Comparison of ENCODE assay signal across 1 cellular context in the genomic region with DNA sequence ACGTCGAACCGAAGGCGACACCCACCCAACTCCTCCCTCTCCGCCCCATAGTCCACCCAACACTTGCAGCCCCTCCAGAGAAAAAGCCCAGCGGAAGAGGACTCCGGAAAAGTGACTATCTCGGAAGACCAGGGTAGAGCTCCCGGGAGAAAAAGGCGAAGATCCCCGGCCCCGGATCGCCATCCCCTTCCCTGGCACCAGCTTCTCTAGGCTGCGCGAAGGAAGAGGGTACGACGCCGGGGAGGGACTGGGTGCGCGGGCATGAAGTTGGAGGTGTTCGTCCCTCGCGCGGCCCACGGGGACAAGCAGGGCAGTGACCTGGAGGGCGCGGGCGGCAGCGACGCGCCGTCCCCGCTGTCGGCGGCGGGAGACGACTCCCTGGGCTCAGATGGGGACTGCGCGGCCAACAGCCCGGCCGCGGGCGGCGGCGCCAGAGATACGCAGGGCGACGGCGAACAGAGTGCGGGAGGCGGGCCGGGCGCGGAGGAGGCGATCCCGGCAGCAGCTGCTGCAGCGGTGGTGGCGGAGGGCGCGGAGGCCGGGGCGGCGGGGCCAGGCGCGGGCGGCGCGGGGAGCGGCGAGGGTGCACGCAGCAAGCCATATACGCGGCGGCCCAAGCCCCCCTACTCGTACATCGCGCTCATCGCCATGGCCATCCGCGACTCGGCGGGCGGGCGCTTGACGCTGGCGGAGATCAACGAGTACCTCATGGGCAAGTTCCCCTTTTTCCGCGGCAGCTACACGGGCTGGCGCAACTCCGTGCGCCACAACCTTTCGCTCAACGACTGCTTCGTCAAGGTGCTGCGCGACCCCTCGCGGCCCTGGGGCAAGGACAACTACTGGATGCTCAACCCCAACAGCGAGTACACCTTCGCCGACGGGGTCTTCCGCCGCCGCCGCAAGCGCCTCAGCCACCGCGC.
TF ChIP-seq lines count a peak whose summit lies in the region.

No MANE protein-coding gene starts in this region.

TF ChIP-seq in HEK293, 187 proteins besides CTCF, POLR2A, EP300 and RAD21 (continued from another document):
- TF ChIP-seq ZNF114 (tag by site-specific recombination; IDR thresholded peaks at IDR 0.05) (no peak), SP3 (tag by site-specific recombination; IDR thresholded peaks at IDR 0.05) (peak; percentile 37), IKZF3 (tag by site-specific recombination; IDR thresholded peaks at IDR 0.05) (0 out of 2 replicates have a peak, but pooled peaks have one; percentile 5), ZBTB17 (tag by site-specific recombination; IDR thresholded peaks at IDR 0.05) (peak; percentile 44; the same call in 1 of the 2 replicates), ZNF521 (tag by site-specific recombination; IDR thresholded peaks at IDR 0.05) (no peak), ZBTB20 (tag by site-specific recombination; IDR thresholded peaks at IDR 0.05) (peak; percentile 45; the same call in 1 of the 2 replicates), HOXC10 (CRISPR knock-in tag; IDR thresholded peaks at IDR 0.05) (0 out of 2 replicates have a peak, but pooled peaks have one; percentile 50), ZNF645 (tag by site-specific recombination; IDR thresholded peaks at IDR 0.05) (peak; percentile 66; the same call in 1 of the 2 replicates), ZEB2 (tag by site-specific recombination; IDR thresholded peaks at IDR 0.05) (peak; percentile 1), ZNF302 (tag by site-specific recombination; IDR thresholded peaks at IDR 0.05; ENCODE audit: low read depth) (no peak), ZXDB (tag by site-specific recombination; IDR thresholded peaks at IDR 0.05) (no peak), ZNF335 (tag by site-specific recombination; conservative IDR thresholded peaks at IDR 0.05) (peak; percentile 47), KLF8 (tag by site-specific recombination; IDR thresholded peaks at IDR 0.05) (peak; percentile 32; the same call in 1 of the 2 replicates), ZBTB48 (tag by site-specific recombination; IDR thresholded peaks at IDR 0.05) (0 out of 2 replicates have a peak, but pooled peaks have one; percentile 15)
- TF ChIP-seq, protein P1, sequence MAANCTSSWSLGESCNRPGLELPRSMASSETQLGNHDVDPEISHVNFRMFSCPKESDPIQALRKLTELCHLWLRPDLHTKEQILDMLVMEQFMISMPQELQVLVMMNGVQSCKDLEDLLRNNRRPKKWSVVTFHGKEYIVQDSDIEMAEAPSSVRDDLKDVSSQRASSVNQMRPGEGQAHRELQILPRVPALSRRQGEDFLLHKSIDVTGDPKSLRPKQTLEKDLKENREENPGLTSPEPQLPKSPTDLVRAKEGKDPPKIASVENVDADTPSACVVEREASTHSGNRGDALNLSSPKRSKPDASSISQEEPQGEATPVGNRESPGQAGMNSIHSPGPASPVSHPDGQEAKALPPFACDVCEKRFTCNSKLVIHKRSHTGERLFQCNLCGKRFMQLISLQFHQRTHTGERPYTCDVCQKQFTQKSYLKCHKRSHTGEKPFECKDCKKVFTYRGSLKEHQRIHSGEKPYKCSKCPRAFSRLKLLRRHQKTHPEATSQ (tag by site-specific recombination; IDR thresholded peaks at IDR 0.05): peak; percentile 33; the same call in 1 of the 2 replicates
- TF ChIP-seq, protein P2, sequence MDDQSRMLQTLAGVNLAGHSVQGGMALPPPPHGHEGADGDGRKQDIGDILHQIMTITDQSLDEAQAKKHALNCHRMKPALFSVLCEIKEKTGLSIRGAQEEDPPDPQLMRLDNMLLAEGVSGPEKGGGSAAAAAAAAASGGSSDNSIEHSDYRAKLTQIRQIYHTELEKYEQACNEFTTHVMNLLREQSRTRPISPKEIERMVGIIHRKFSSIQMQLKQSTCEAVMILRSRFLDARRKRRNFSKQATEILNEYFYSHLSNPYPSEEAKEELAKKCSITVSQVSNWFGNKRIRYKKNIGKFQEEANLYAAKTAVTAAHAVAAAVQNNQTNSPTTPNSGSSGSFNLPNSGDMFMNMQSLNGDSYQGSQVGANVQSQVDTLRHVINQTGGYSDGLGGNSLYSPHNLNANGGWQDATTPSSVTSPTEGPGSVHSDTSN (CRISPR knock-in tag; IDR thresholded peaks at IDR 0.05): 0 out of 2 replicates have a peak, but pooled peaks have one; percentile 25
